In genomic region chr16:17371014-17371296, GRCh38 we compare ENCODE assay signal across 12 cellular contexts.
DNase-seq lines count a peak whose midpoint lies in the region; ATAC-seq and TF ChIP-seq lines count a peak whose summit lies in the region.
"Had no signal": no experiment of that assay in that cellular context is flagged by ENCODE, and none has a peak within 500 bp of the region (broad histone marks: within the 10 kb centered on the region; RNA-seq: fewer than 3 reads in every experiment).

No MANE protein-coding gene starts in this region.

- H3K4me2 ChIP-seq in OCI-LY1 (ENCODE audit: low read length) = peak overlapping the region; percentile 77; the same call in 1 of the 2 replicates

- H3K9me3 Mint-ChIP-seq in CD4-positive, alpha-beta memory T cell = peaks cover 0 to 2% (median 0%) of the 10 kb centered on the region in 8 donors
- H3K9me3 Mint-ChIP-seq: endodermal cell had no signal

- TF ChIP-seq POLR2A in sigmoid colon (IDR thresholded peaks at IDR 0.05) = no peak

- H3K27me3 ChIP-seq in CD4-positive, alpha-beta memory T cell (ENCODE audit: insufficient read depth, low read length) = no peaks in the 10 kb centered on the region
- H3K27me3 ChIP-seq in OCI-LY1 (ENCODE audit: insufficient read depth, low read length) = no peaks in the 10 kb centered on the region
- no peaks in the 10 kb centered on the region for H3K27me3 ChIP-seq in colonic mucosa
- H3K27me3 ChIP-seq in sigmoid colon = no peaks in the 10 kb centered on the region
- H3K27me3 ChIP-seq: pancreas had no signal

- H3K79me2 ChIP-seq in OCI-LY1 (ENCODE audit: insufficient read depth, low read length) = peaks cover 8% of the 10 kb centered on the region; the same call in 1 of the 2 replicates

- no peaks in the 10 kb centered on the region for H3K9me2 ChIP-seq in OCI-LY1 (ENCODE audit: low read depth, low read length)

- H3K4me3 Mint-ChIP-seq in CD4-positive, alpha-beta memory T cell = peak overlapping the region in 6 of 8 donors; percentile 10 to 96 (median 76)
- H3K4me3 Mint-ChIP-seq: endodermal cell had no signal

- H3K36me3 Mint-ChIP-seq in CD4-positive, alpha-beta memory T cell = peaks cover 0 to 4% of the 10 kb centered on the region in 2 donors

- TF ChIP-seq EP300 in sigmoid colon (IDR thresholded peaks at IDR 0.05) = no peak

- H3K9ac ChIP-seq in OCI-LY1 (ENCODE audit: low read length) (peak overlapping the region; percentile 58; the same call in 1 of the 2 replicates), colonic mucosa (ENCODE audit: low read depth in 2 of 2, low read length in 2 of 2) (peak overlapping the region in 1 of 2 donors; percentile 62)

- H3K27me3 Mint-ChIP-seq in CD4-positive, alpha-beta memory T cell = no peaks in the 10 kb centered on the region

- H3K27ac Mint-ChIP-seq in CD4-positive, alpha-beta memory T cell = peak overlapping the region; percentile 95 to 100 (median 99)

- H3K27ac ChIP-seq in CD4-positive, alpha-beta memory T cell (ENCODE audit: low read depth, low read length) = peak overlapping the region; percentile 70
- peak overlapping the region; percentile 96 for H3K27ac ChIP-seq in OCI-LY1 (ENCODE audit: low read depth, low read length, poor library complexity, severe bottlenecking)
- peak overlapping the region; percentile 55 for H3K27ac ChIP-seq in colonic mucosa
- H3K27ac ChIP-seq in sigmoid colon = peak overlapping the region in 3 of 4 donors; percentile 32 to 70 (median 50)
- H3K27ac ChIP-seq: pancreas had no signal

- 25 to 33% methylated on average over 2 of the region's 2 CpGs for WGBS in sigmoid colon, 2 donors

- intact Hi-C loops in CD4-positive, alpha-beta memory T cell (cut with micrococcal nuclease) = no loop called here
- intact Hi-C loops in colonic mucosa (cut with DNase I) = no loop called here
- intact Hi-C loops in sigmoid colon (cut with DNase I) = no loop called here
- intact Hi-C loops in posterior vena cava (cut with DNase I) = no loop called here

- peaks cover 100% of the 10 kb centered on the region for H3K4me1 ChIP-seq in CD4-positive, alpha-beta memory T cell (ENCODE audit: insufficient read depth, low read length)
- H3K4me1 ChIP-seq in OCI-LY1 (ENCODE audit: insufficient read depth, low read length, severe bottlenecking) = peaks cover 90% of the 10 kb centered on the region
- H3K4me1 ChIP-seq in colonic mucosa = peaks cover 8% of the 10 kb centered on the region
- peaks cover 0 to 61% (median 54%) of the 10 kb centered on the region in 4 donors for H3K4me1 ChIP-seq in sigmoid colon
- H3K4me1 ChIP-seq: pancreas had no signal

- POLR2A ChIA-PET in CD4-positive, alpha-beta memory T cell (lab: Charles Lee; ENCODE audit: partially characterized antibody) = interaction anchor here (0.8 to 10.4 kb wide), 11 partner anchors 13 to 145 kb away, joined by 3 to 201 read pairs (median 22); no protein-coding TSS in a partner anchor

- ATAC-seq in GM18873 (IDR thresholded peaks at IDR 0.05; ENCODE audit: low FRiP score, unreplicated experiment) (no peak), HG02798 (IDR thresholded peaks at IDR 0.05; ENCODE audit: poor library complexity, unreplicated experiment) (no peak)

- H4K20me1 ChIP-seq in OCI-LY1 (ENCODE audit: insufficient read depth, low read length) = no peaks in the 10 kb centered on the region

- H3K4me3 ChIP-seq in CD4-positive, alpha-beta memory T cell (ENCODE audit: low read length in 2 of 2) = no peak overlapping the region
- H3K4me3 ChIP-seq in OCI-LY1 (ENCODE audit: low read depth, low read length, poor library complexity, severe bottlenecking) (peak overlapping the region; percentile 48), colonic mucosa (no peak overlapping the region), sigmoid colon (no peak overlapping the region)
- H3K4me3 ChIP-seq: pancreas had no signal

- H3K4me1 Mint-ChIP-seq in CD4-positive, alpha-beta memory T cell = peaks cover 72 to 96% (median 84%) of the 10 kb centered on the region in 4 donors

- no peak for TF ChIP-seq CTCF in OCI-LY1 (IDR thresholded peaks at IDR 0.05; ENCODE audit: low read length)
- TF ChIP-seq CTCF in colonic mucosa (IDR thresholded peaks at IDR 0.05) = no peak
- no peak for TF ChIP-seq CTCF in sigmoid colon (IDR thresholded peaks at IDR 0.05)

- no peaks in the 10 kb centered on the region for H3K36me3 ChIP-seq in CD4-positive, alpha-beta memory T cell (ENCODE audit: insufficient read depth, low read length)
- H3K36me3 ChIP-seq in OCI-LY1 (ENCODE audit: insufficient read depth, low read length) (peaks cover 8% of the 10 kb centered on the region; the same call in 1 of the 2 replicates), colonic mucosa (no peaks in the 10 kb centered on the region), sigmoid colon (no peaks in the 10 kb centered on the region)
- H3K36me3 ChIP-seq: pancreas had no signal

- no peak for DNase-seq in CD4-positive, alpha-beta memory T cell
- DNase-seq in colonic mucosa = no peak
- no peak for DNase-seq in sigmoid colon
- DNase-seq in posterior vena cava (ENCODE audit: low spot score) = no peak
- DNase-seq: activated CD4-positive, alpha-beta T cell treated with anti-CD3 and anti-CD28 coated beads, Interleukin-2, amount 50 U/mL, for 4 hours; endodermal cell; mesendoderm; NCI-H1694 treated with DMSO at 0.1 percent for 48 hours; pancreas had no signal

- no peak overlapping the region for H2AFZ ChIP-seq in OCI-LY1 (ENCODE audit: low read length)

- CTCF ChIA-PET in CD4-positive, alpha-beta memory T cell (lab: Charles Lee; ENCODE audit: partially characterized antibody) = interaction anchor here (0.8 to 6.1 kb wide), 15 partner anchors 9 to 177 kb away, joined by 3 to 46 read pairs (median 6); no protein-coding TSS in a partner anchor

- H3K9me3 ChIP-seq in CD4-positive, alpha-beta memory T cell (ENCODE audit: control insufficient read depth in 1 of 2, low read length in 2 of 2) = no peaks in the 10 kb centered on the region
- H3K9me3 ChIP-seq in OCI-LY1 (ENCODE audit: low read length) = no peaks in the 10 kb centered on the region
- H3K9me3 ChIP-seq in colonic mucosa = no peaks in the 10 kb centered on the region
- H3K9me3 ChIP-seq in sigmoid colon = no peaks in the 10 kb centered on the region
- H3K9me3 ChIP-seq: pancreas had no signal

- H3F3A ChIP-seq in OCI-LY1 (ENCODE audit: insufficient read depth, low read length) = peaks cover 3% of the 10 kb centered on the region; the same call in 1 of the 2 replicates
